Comparison of ENCODE assay signal across 35 cellular contexts in genomic region chr1:55355549-55355948, GRCh38.
"Had no signal": no experiment of that assay in that cellular context is flagged by ENCODE, and none has a peak within 500 bp of the region (broad histone marks: within the 10 kb centered on the region; RNA-seq: fewer than 3 reads in every experiment).

No MANE protein-coding gene starts in this region.

- DNase-seq: Karpas-422, Kasumi-1, MG63, MM.1S, MV-4-11, NCI-H1048, NCI-H1092, NCI-H1092 treated with DMSO at 0.1 percent for 48 hours, NCI-H1105, NCI-H1105 treated with DMSO at 0.1 percent for 48 hours, NCI-H1417, NCI-H1417 treated with DMSO at 0.1 percent for 48 hours, NCI-H1436, NCI-H1436 treated with DMSO at 0.1 percent for 48 hours, NCI-H146, NCI-H1694, NCI-H1694 treated with DMSO at 0.1 percent for 48 hours, NCI-H187, NCI-H187 treated with DMSO at 0.1 percent for 48 hours, NCI-H1930, NCI-H2029, NCI-H2029 treated with DMSO at 0.1 percent for 48 hours, NCI-H2081, NCI-H2081 treated with DMSO at 0.1 percent for 48 hours, NCI-H2107, NCI-H2171, NCI-H2171 treated with DMSO at 0.1 percent for 48 hours, NCI-H2227 treated with DMSO at 0.1 percent for 48 hours, NCI-H226, NCI-H345, NCI-H446, NCI-H446 treated with DMSO at 0.1 percent for 48 hours, NCI-H510A, NCI-H510A treated with DMSO at 0.1 percent for 48 hours, NCI-H524 had no signal

- H3K4me3 ChIP-seq: MG63 had no signal

- H3K36me3 ChIP-seq: MG63 had no signal

- H3K9me3 ChIP-seq: MG63 had no signal

- H3K27me3 ChIP-seq: MG63 had no signal
